ENCODE assay signal across 11 cellular contexts in the genomic region with DNA sequence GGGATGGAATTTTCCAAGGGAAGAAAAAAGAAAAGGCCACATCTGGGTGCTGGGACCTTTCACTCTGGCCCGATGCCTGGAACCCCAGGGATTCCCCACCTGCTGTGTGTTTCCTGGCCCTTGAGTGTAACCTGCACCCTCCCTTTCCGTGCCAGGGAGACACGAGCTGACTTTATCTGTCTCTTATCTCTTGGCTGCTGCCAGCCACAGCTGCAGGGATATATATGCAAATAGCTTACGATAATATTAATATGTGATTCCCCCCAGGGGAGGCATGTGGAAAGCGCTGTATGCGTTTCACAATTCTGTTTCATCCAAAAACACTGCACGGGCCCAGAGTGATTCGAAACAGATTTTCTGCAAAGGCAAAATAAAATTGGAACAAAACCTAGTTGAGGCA. TPM values are rescaled to one million over a fixed set of nuclear protein-coding genes. Genes with fewer than 3 reads are reported as not detected.
DNase-seq lines count a peak whose midpoint lies in the region; ATAC-seq, FAIRE-seq and TF ChIP-seq lines count a peak whose summit lies in the region.
"Had no signal": no experiment of that assay in that cellular context is flagged by ENCODE, and none has a peak within 500 bp of the region (broad histone marks: within the 10 kb centered on the region; RNA-seq: fewer than 3 reads in every experiment).

No MANE protein-coding gene starts in this region.

- intact Hi-C loops in A673 (cut with micrococcal nuclease; ENCODE audit: unreplicated experiment), result loop anchor here (2.0 kb wide), 1 partner anchor 41 kb away; the partner anchor contains the start of gene PARD6B

- POLR2A ChIA-PET in A673 (lab: Charles Lee; ENCODE audit: low non-redundant PET), result no interaction called here
- POLR2A ChIA-PET in T-cell (lab: Charles Lee), result no interaction called here
- POLR2A ChIA-PET in RWPE1 (lab: Yijun Ruan, JAX; ENCODE audit: low non-redundant PET), result no interaction called here

- H3K9me3 Mint-ChIP-seq in brain (no peaks in the 10 kb centered on the region), T-cell (no peaks in the 10 kb centered on the region)
- H3K9me3 Mint-ChIP-seq: stimulated activated naive CD8-positive, alpha-beta T cell treated with anti-CD3 and anti-CD28 coated beads, Interleukin-15, Interleukin-2, amounts not matched to agents 100 ng/mL and 50 ng/mL, for 24 hours had no signal

- TF ChIP-seq CTCF in A673 (conservative IDR thresholded peaks at IDR 0.05; ENCODE audit: low read depth, low read length) (no peak), brain (conservative IDR thresholded peaks at IDR 0.05) (no peak), lung (IDR thresholded peaks at IDR 0.05; ENCODE audit: control extremely low read depth, extremely low read depth) (no peak), D721Med (IDR thresholded peaks at IDR 0.05; ENCODE audit: insufficient read depth, missing control alignments) (no peak), RWPE1 (conservative IDR thresholded peaks at IDR 0.05; ENCODE audit: low read depth) (no peak)

- H3K27me3 ChIP-seq in A673 (replicated peaks; ENCODE audit: insufficient read depth, low read depth, low read length, poor library complexity) (no peaks in the 10 kb centered on the region), lung (ENCODE audit: control insufficient read depth, insufficient read depth) (no peaks in the 10 kb centered on the region)

- H3K27ac ChIP-seq in A673 (ENCODE audit: low read depth, low read length, poor library complexity, severe bottlenecking) (peak overlapping the region; percentile 82), lung (ENCODE audit: low read depth in 1 of 2, low read length in 1 of 2) (no peak overlapping the region), RWPE1 (no peak overlapping the region)
- H3K27ac ChIP-seq: C4-2B had no signal

- H3K9me3 ChIP-seq in A673 (ENCODE audit: low read depth, low read length, poor library complexity, severe bottlenecking) (no peaks in the 10 kb centered on the region), lung (ENCODE audit: control insufficient read depth in 2 of 2, insufficient read depth in 1 of 2, low read length in 1 of 2) (no peaks in the 10 kb centered on the region)

- no peaks in the 10 kb centered on the region for H3K36me3 ChIP-seq in A673 (ENCODE audit: insufficient read depth, low read length, poor library complexity, severe bottlenecking)
- no peaks in the 10 kb centered on the region for H3K36me3 ChIP-seq in lung (ENCODE audit: control insufficient read depth in 2 of 2, insufficient read depth in 2 of 2, low read length in 2 of 2)

- H3K4me3 ChIP-seq in A673 (ENCODE audit: low read depth, low read length, poor library complexity, severe bottlenecking), result peak overlapping the region; percentile 51
- H3K4me3 ChIP-seq in lung, result no peak overlapping the region

- ATAC-seq in lung (ENCODE audit: insufficient read depth, low FRiP score) (peak; percentile 20), T-cell (replicated peaks in 1 of 4) (no peak)

- WGBS in lung, 2 donors, result 36 to 37% methylated on average over 8 of the region's 8 CpGs

- H3K4me1 Mint-ChIP-seq in brain (peaks cover 39% of the 10 kb centered on the region), T-cell (peaks cover 13 to 16% (median 16%) of the 10 kb centered on the region in 3 donors)

- no TSS peak for BruUV-seq in A673 (replicated peaks; lab: Mats Ljungman, UMichigan)

- H3K36me3 Mint-ChIP-seq in brain, result no peaks in the 10 kb centered on the region
- H3K36me3 Mint-ChIP-seq in T-cell, result no peaks in the 10 kb centered on the region

- H3K27me3 Mint-ChIP-seq in brain (peaks cover 14% of the 10 kb centered on the region), T-cell (peaks cover 36 to 43% of the 10 kb centered on the region in 2 donors)

- CTCF ChIA-PET in A673 (lab: Charles Lee), result interaction anchor here (0.8 to 1.4 kb wide), 2 partner anchors 59 to 101 kb away, joined by 9 to 25 read pairs; no protein-coding TSS in a partner anchor
- CTCF ChIA-PET in T-cell (lab: Charles Lee), result no interaction called here
- CTCF ChIA-PET in RWPE1 (lab: Yijun Ruan, JAX), result interaction anchor here (0.6 kb wide), 1 partner anchor 198 kb away, joined by 3 read pairs; no protein-coding TSS in a partner anchor

- H3K27ac Mint-ChIP-seq in brain (peak overlapping the region in 4 of 5 experiments; percentile 15 to 60 (median 52)), T-cell (no peak overlapping the region)
- H3K27ac Mint-ChIP-seq: stimulated activated naive CD8-positive, alpha-beta T cell treated with anti-CD3 and anti-CD28 coated beads, Interleukin-15, Interleukin-2, amounts not matched to agents 100 ng/mL and 50 ng/mL, for 24 hours had no signal

- H3K4me3 Mint-ChIP-seq in brain, result peak overlapping the region in 3 of 5 experiments; percentile 36 to 79 (median 78)
- H3K4me3 Mint-ChIP-seq in T-cell, result no peak overlapping the region
- H3K4me3 Mint-ChIP-seq: stimulated activated naive CD8-positive, alpha-beta T cell treated with anti-CD3 and anti-CD28 coated beads, Interleukin-15, Interleukin-2, amounts not matched to agents 100 ng/mL and 50 ng/mL, for 24 hours had no signal

- H3K4me1 ChIP-seq in A673 (ENCODE audit: insufficient read depth, low read length, poor library complexity, severe bottlenecking) (peaks cover 40% of the 10 kb centered on the region), lung (ENCODE audit: control insufficient read depth in 2 of 2, insufficient read depth in 2 of 2, low read length in 2 of 2) (no peaks in the 10 kb centered on the region)

- peak; percentile 82 for DNase-seq in A673 (ENCODE audit: low spot score)
- DNase-seq in NCI-H1092 (lab: John Stamatoyannopoulos, UW), result peak; percentile 40
- no peak for DNase-seq in lung (ENCODE audit: low spot score)
- DNase-seq in D721Med (ENCODE audit: insufficient read length, low spot score), result no peak
- DNase-seq in T-cell, result no peak
- DNase-seq in RWPE1 (ENCODE audit: low spot score), result no peak
- no peak for DNase-seq in 8988T
- DNase-seq: activated gamma-delta T cell had no signal

- no peak for FAIRE-seq in D721Med (lab: Jason Lieb, UNC)

RNA-seq across cellular contexts. Expression of gene RIPOR3, which starts 1.5 kb away (rescaled TPM):
- total RNA-seq in A673 (2021) (19.1 and 21.6 TPM in 2 replicates), lung (1 to 10 TPM; 4.3 to 7.9 TPM), T-cell (under 1 TPM; 0.25 to 0.88 (median 0.42) TPM)
- polyA plus RNA-seq in brain (ENCODE audit: insufficient read depth, low read depth, low replicate concordance) (0.29 TPM), lung (1 to 10 TPM; 7.4 to 9.9 TPM)

RNA-seq across cellular contexts. Expression of gene PARD6B, which starts 41.5 kb away (rescaled TPM):
- total RNA-seq in A673 (2021), result 24.7 and 28.1 TPM in 2 replicates
- 0.51 TPM for polyA plus RNA-seq in brain (ENCODE audit: insufficient read depth, low read depth, low replicate concordance)
- 10 to 100 TPM; 38.1 to 41.8 TPM for total RNA-seq in lung
- polyA plus RNA-seq in lung, result 10 to 100 TPM in 1 of 2 donors, 1 to 10 TPM in 1; 2.0 to 13.4 TPM
- total RNA-seq in T-cell, result 10 to 100 TPM in 2 of 5 donors, 1 to 10 TPM in 3; 5.9 to 12.4 (median 9.4) TPM

Comparison
In these comparisons a context has a peak if more than half of its experiments do, and no peak if none do; other contexts are left out.
1. DNase-seq: peak in A673 (single experiment) and NCI-H1092 (single experiment); none in lung (single experiment), D721Med (single experiment), T-cell (0 of 34), RWPE1 (single experiment) and 8988T (single experiment).
2. H3K27ac Mint-ChIP-seq: peak in brain (4 of 5); none in T-cell (0 of 2).
3. H3K4me3 Mint-ChIP-seq: peak in brain (3 of 5); none in T-cell (0 of 3).
4. CTCF ChIA-PET loops: an anchor here in A673 (0.8 to 1.4 kb wide) and RWPE1 (0.6 kb wide); none called in T-cell.